13 cellular contexts compared by ENCODE assay signal in the genomic region with DNA sequence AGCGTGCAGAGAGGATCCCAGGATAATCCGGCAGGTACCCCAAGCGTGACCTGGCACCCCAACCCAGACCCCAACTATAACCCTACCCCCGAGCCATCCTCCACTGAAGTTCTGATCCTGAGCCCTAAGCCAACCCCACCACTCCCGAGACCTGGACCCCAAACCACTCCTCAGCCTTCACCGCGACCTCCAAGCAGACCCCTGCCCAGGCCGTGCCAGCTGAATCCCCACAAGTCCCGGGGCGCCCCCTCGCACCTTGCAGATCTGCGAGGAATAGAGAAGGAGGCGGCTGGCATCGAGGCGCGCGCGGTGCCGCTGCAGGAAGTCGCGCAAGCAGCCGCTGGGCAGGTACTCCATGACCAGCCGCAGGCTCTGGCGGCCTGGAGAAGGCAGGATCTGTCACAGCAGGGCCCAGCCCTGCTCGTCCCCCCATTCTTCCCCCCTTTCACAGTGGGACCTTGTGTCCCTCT. TPM values are rescaled to one million over a fixed set of nuclear protein-coding genes. Genes with fewer than 3 reads are reported as not detected.
DNase-seq lines count a peak whose midpoint lies in the region; ATAC-seq, FAIRE-seq and TF ChIP-seq lines count a peak whose summit lies in the region.
"Had no signal": no experiment of that assay in that cellular context is flagged by ENCODE, and none has a peak within 500 bp of the region (broad histone marks: within the 10 kb centered on the region; RNA-seq: fewer than 3 reads in every experiment).

No MANE protein-coding gene starts in this region.

- H3K4me1 ChIP-seq in HepG2 (ENCODE audit: insufficient read depth, low read length) (0 out of 2 replicates have a peak, but pooled peaks cover 6% of the 10 kb centered on the region), right lobe of liver (no peaks in the 10 kb centered on the region), ectodermal cell (ENCODE audit: control insufficient read depth, insufficient read depth, low read length) (peaks cover 14% of the 10 kb centered on the region), mesendoderm (ENCODE audit: control insufficient read depth, low read depth, low read length) (no peaks in the 10 kb centered on the region)

- TF ChIP-seq RAD21 in HepG2 (CRISPR knock-in tag; IDR thresholded peaks at IDR 0.05) = no peak

- ATAC-seq in HepG2 (no peak), right lobe of liver (no peak), HG02610 (IDR thresholded peaks at IDR 0.05; ENCODE audit: unreplicated experiment) (no peak), sciatic nerve (no peak)
- no peak for ATAC-seq in activated CD8-positive, alpha-beta memory T cell treated with anti-CD3 and anti-CD28 coated beads, Interleukin-2, amount 10 ng/mL, durations not matched to agents 7 days and 5 days

- H3K4me3 ChIP-seq in HepG2 (replicated peaks in 1 of 3; ENCODE audit: insufficient read depth in 1 of 3, low read depth in 2 of 3, low read length in 3 of 3) = no peak overlapping the region
- H3K4me3 ChIP-seq in right lobe of liver = no peak overlapping the region
- peak overlapping the region; percentile 29 for H3K4me3 ChIP-seq in ectodermal cell (ENCODE audit: insufficient read depth, low read depth, low read length)
- no peak overlapping the region for H3K4me3 ChIP-seq in mesendoderm (ENCODE audit: low read length)

- no peaks in the 10 kb centered on the region for H4K20me1 ChIP-seq in HepG2 (ENCODE audit: insufficient read depth, low read length)

- no peak overlapping the region for H3K18ac ChIP-seq in mesendoderm (ENCODE audit: low read length)

- no peaks in the 10 kb centered on the region for H3K79me1 ChIP-seq in mesendoderm (ENCODE audit: low read length)

- in situ Hi-C loops in HepG2 (cut with HindIII; ENCODE audit: extremely low pct_ligation_motif_present, low pct_unique_long_range_greater_than_20kb) = no loop called here

- H3K9me3 ChIP-seq in HepG2 (ENCODE audit: low read length) (no peaks in the 10 kb centered on the region), right lobe of liver (no peaks in the 10 kb centered on the region), ectodermal cell (ENCODE audit: control insufficient read depth, low read length) (no peaks in the 10 kb centered on the region)
- H3K9me3 ChIP-seq: neutrophil had no signal

- H2BK5ac ChIP-seq in mesendoderm (ENCODE audit: low read length) = no peak overlapping the region

- no peak overlapping the region for H3K4me3 Mint-ChIP-seq in activated CD8-positive, alpha-beta memory T cell treated with anti-CD3 and anti-CD28 coated beads, Interleukin-2, amount 10 ng/mL, durations not matched to agents 7 days and 5 days
- H3K4me3 Mint-ChIP-seq: HFFc6; T-helper 1 cell treated with Interleukin-12 subunit alpha and Interleukin-12 subunit beta and Interleukin-4 antibody, amounts not matched to agents 30 μg/mL and 1 μg/mL, for 36 hours had no signal

- no peaks in the 10 kb centered on the region for H3K27me3 ChIP-seq in HepG2 (ENCODE audit: control insufficient read depth in 1 of 2, insufficient read depth in 2 of 2, low read length in 2 of 2)
- no peaks in the 10 kb centered on the region for H3K27me3 ChIP-seq in right lobe of liver
- peaks cover 12% of the 10 kb centered on the region for H3K27me3 ChIP-seq in ectodermal cell (ENCODE audit: control insufficient read depth, insufficient read depth, low read length, poor library complexity, severe bottlenecking)
- no peaks in the 10 kb centered on the region for H3K27me3 ChIP-seq in mesendoderm (ENCODE audit: insufficient read depth, low read length, poor library complexity)
- H3K27me3 ChIP-seq: neutrophil had no signal

- FAIRE-seq in HepG2 (lab: Jason Lieb, UNC) = no peak

- no peak overlapping the region for H2AFZ ChIP-seq in HepG2 (ENCODE audit: low read length)

- no peaks in the 10 kb centered on the region for H3K27me3 Mint-ChIP-seq in activated CD8-positive, alpha-beta memory T cell treated with anti-CD3 and anti-CD28 coated beads, Interleukin-2, amount 10 ng/mL, durations not matched to agents 7 days and 5 days

- POLR2A ChIA-PET in HepG2 (lab: Yijun Ruan, JAX) = interaction anchor here (0.8 to 1.2 kb wide), 2 partner anchors 16 to 28 kb away, joined by 4 read pairs; partner anchors contain the start of gene JAK3

- CTCF ChIA-PET in HepG2 (lab: Yijun Ruan, JAX; ENCODE audit: low intra/inter-chr PET ratio, low total read pairs) = no interaction called here
- CTCF ChIA-PET in activated CD8-positive, alpha-beta memory T cell treated with anti-CD3 and anti-CD28 coated beads, Interleukin-2, amount 10 ng/mL, durations not matched to agents 7 days and 5 days (lab: Charles Lee) = interaction anchor here (1.4 to 1.5 kb wide), 2 partner anchors 24 to 128 kb away, joined by 3 to 4 read pairs; no protein-coding TSS in a partner anchor

- H4K5ac ChIP-seq in mesendoderm (ENCODE audit: low read length) = no peak overlapping the region

- DNase-seq in HepG2 (ENCODE audit: low spot score) = no peak
- no peak for DNase-seq in right lobe of liver
- DNase-seq in mesendoderm = no peak
- no peak for DNase-seq in activated CD8-positive, alpha-beta memory T cell treated with anti-CD3 and anti-CD28 coated beads, Interleukin-2, amount 10 ng/mL, durations not matched to agents 7 days and 5 days
- no peak for DNase-seq in NCI-H1436 (lab: John Stamatoyannopoulos, UW)
- no peak for DNase-seq in sciatic nerve (ENCODE audit: low spot score)
- DNase-seq: left ventricle myocardium superior had no signal

- H3K9me3 Mint-ChIP-seq in activated CD8-positive, alpha-beta memory T cell treated with anti-CD3 and anti-CD28 coated beads, Interleukin-2, amount 10 ng/mL, durations not matched to agents 7 days and 5 days (ENCODE audit: low read depth) = peaks cover 3% of the 10 kb centered on the region
- H3K9me3 Mint-ChIP-seq: HFFc6; T-helper 1 cell treated with Interleukin-12 subunit alpha and Interleukin-12 subunit beta and Interleukin-4 antibody, amounts not matched to agents 30 μg/mL and 1 μg/mL, for 36 hours had no signal

- H3K36me3 Mint-ChIP-seq in activated CD8-positive, alpha-beta memory T cell treated with anti-CD3 and anti-CD28 coated beads, Interleukin-2, amount 10 ng/mL, durations not matched to agents 7 days and 5 days = peaks cover 69% of the 10 kb centered on the region

- TF ChIP-seq CTCF in HepG2 (CRISPR knock-in tag; IDR thresholded peaks at IDR 0.05) (no peak), right lobe of liver (IDR thresholded peaks at IDR 0.05) (no peak)

- TF ChIP-seq EP300 in HepG2 (IDR thresholded peaks at IDR 0.05; ENCODE audit: low read depth in 2 of 2, low read length in 2 of 2) (no peak), HepG2 (CRISPR knock-in tag; IDR thresholded peaks at IDR 0.05; ENCODE audit: borderline replicate concordance) (no peak)

- H3K36me3 ChIP-seq in HepG2 (replicated peaks in 1 of 2; ENCODE audit: control insufficient read depth in 1 of 2, insufficient read depth in 2 of 2, low read length in 2 of 2) (no peaks in the 10 kb centered on the region; a peak in 2 of 5 replicates), right lobe of liver (no peaks in the 10 kb centered on the region), ectodermal cell (ENCODE audit: control insufficient read depth, insufficient read depth, low read length) (no peaks in the 10 kb centered on the region), mesendoderm (ENCODE audit: control insufficient read depth, insufficient read depth, low read length) (no peaks in the 10 kb centered on the region)

- H3K23ac ChIP-seq in mesendoderm (ENCODE audit: low read length) = no peak overlapping the region

- no peak overlapping the region for H3K9ac ChIP-seq in HepG2 (ENCODE audit: insufficient read depth, low read depth, low read length)
- H3K9ac ChIP-seq in mesendoderm (ENCODE audit: low read length) = peak overlapping the region; percentile 39

- H3K56ac ChIP-seq in mesendoderm (ENCODE audit: low read length) = peak overlapping the region; percentile 75

- H3K4me2 ChIP-seq in HepG2 (ENCODE audit: low read depth, low read length) (no peak overlapping the region), mesendoderm (ENCODE audit: low read length) (peak overlapping the region; percentile 35)

- intact Hi-C loops in HepG2 (cut with micrococcal nuclease; ENCODE audit: unreplicated experiment) = no loop called here
- intact Hi-C loops in right lobe of liver (cut with DNase I) = no loop called here
- intact Hi-C loops in sciatic nerve (cut with DNase I) = no loop called here

- no peak overlapping the region for H4K8ac ChIP-seq in mesendoderm (ENCODE audit: low read depth, low read length)

- no peak overlapping the region for H3K27ac Mint-ChIP-seq in activated CD8-positive, alpha-beta memory T cell treated with anti-CD3 and anti-CD28 coated beads, Interleukin-2, amount 10 ng/mL, durations not matched to agents 7 days and 5 days
- H3K27ac Mint-ChIP-seq: HFFc6; T-helper 1 cell treated with Interleukin-12 subunit alpha and Interleukin-12 subunit beta and Interleukin-4 antibody, amounts not matched to agents 30 μg/mL and 1 μg/mL, for 36 hours had no signal

- H2BK120ac ChIP-seq in mesendoderm (ENCODE audit: low read depth, low read length) = no peak overlapping the region

- H3K79me2 ChIP-seq in HepG2 (ENCODE audit: insufficient read depth, low read length) = no peaks in the 10 kb centered on the region
- H3K79me2 ChIP-seq in mesendoderm (ENCODE audit: control insufficient read depth, insufficient read depth, low read length) = no peaks in the 10 kb centered on the region

- no peak for TF ChIP-seq POLR2A in HepG2 (IDR thresholded peaks at IDR 0.05; ENCODE audit: insufficient read depth in 1 of 2, low read depth in 2 of 2, low read length in 2 of 2)
- TF ChIP-seq POLR2A in right lobe of liver (IDR thresholded peaks at IDR 0.05) = no peak

- H2AK5ac ChIP-seq in mesendoderm (ENCODE audit: low read length) = no peak overlapping the region

- H2BK15ac ChIP-seq in mesendoderm (replicated peaks; ENCODE audit: low read depth) = no peak overlapping the region

- WGBS in HepG2 (ENCODE audit: low lambda C conversion rate) = 90% methylated on average over 21 of the region's 25 CpGs
- 44% methylated on average over 7 of the region's 25 CpGs for WGBS in right lobe of liver (ENCODE audit: insufficient coverage, low coverage, low lambda C conversion rate, missing lambda C conversion rate)
- WGBS in ectodermal cell, 2 experiments = 63 to 66% methylated on average over 25 of the region's 25 CpGs
- WGBS in mesendoderm (ENCODE audit: extremely low coverage, insufficient coverage, low lambda C conversion rate) = no CpG with 5 or more reads among the region's 25 CpGs

- no peak overlapping the region for H3K4ac ChIP-seq in mesendoderm (ENCODE audit: low read depth, low read length)

- H3K27ac ChIP-seq in HepG2 (ENCODE audit: extremely low read length, insufficient read depth, low read length) = no peak overlapping the region
- H3K27ac ChIP-seq in right lobe of liver = no peak overlapping the region
- no peak overlapping the region for H3K27ac ChIP-seq in ectodermal cell (ENCODE audit: insufficient read depth, low read depth, low read length, poor library complexity, severe bottlenecking)
- H3K27ac ChIP-seq in mesendoderm (ENCODE audit: low read depth, low read length) = no peak overlapping the region
- H3K27ac ChIP-seq: neutrophil had no signal

- H3K4me1 Mint-ChIP-seq in activated CD8-positive, alpha-beta memory T cell treated with anti-CD3 and anti-CD28 coated beads, Interleukin-2, amount 10 ng/mL, durations not matched to agents 7 days and 5 days = peaks cover 16% of the 10 kb centered on the region

- no TSS peak for BruUV-seq in HepG2 (replicated peaks; lab: Mats Ljungman, UMichigan)

RNA-seq across cellular contexts. Expression of gene INSL3, which starts 10.1 kb away (rescaled TPM):
- total RNA-seq in HepG2 (2016; rRNA removed; fragmentation: Illumina TruSeq; extraction: Trizol) (not detected in 2 replicates), right lobe of liver (not detected), sciatic nerve (not detected)
- not detected in 2 replicates for total RNA-seq in HepG2 (2016; cell fraction: cytosol; rRNA removed; fragmentation: Illumina TruSeq; extraction: Trizol; ENCODE audit: low read depth)
- total RNA-seq in HepG2 (2016; cell fraction: insoluble cytoplasmic fraction; rRNA removed; fragmentation: Illumina TruSeq; extraction: Trizol) = not detected in 2 replicates
- not detected in 2 replicates for total RNA-seq in HepG2 (2016; cell fraction: membrane; rRNA removed; fragmentation: Illumina TruSeq; extraction: Trizol)
- total RNA-seq in HepG2 (2016; cell fraction: nucleus; rRNA removed; fragmentation: Illumina TruSeq; extraction: Trizol) = not detected in 2 replicates
- 0.30 and 0.44 TPM in 2 replicates for polyA plus RNA-seq in HepG2 (2011; rRNA removed)
- 0.21 TPM in 1 of 2 replicates, not detected in the other for polyA plus RNA-seq in HepG2 (2011; cell fraction: cytosol; rRNA removed)
- 1.2 and 1.5 TPM in 2 replicates for polyA plus RNA-seq in HepG2 (2011; cell fraction: nucleus; rRNA removed)
- polyA plus RNA-seq in HepG2 (2012) = 0.23 and 0.35 TPM in 2 replicates
- not detected in 2 replicates for polyA plus RNA-seq in HepG2 (2016; cell fraction: cytosol; fragmentation: Illumina TruSeq; extraction: Trizol; ENCODE audit: low read depth)
- polyA plus RNA-seq in HepG2 (2016; cell fraction: insoluble cytoplasmic fraction; fragmentation: Illumina TruSeq; extraction: Trizol; ENCODE audit: low read depth) = not detected in 2 replicates
- polyA plus RNA-seq in HepG2 (2016; cell fraction: membrane; fragmentation: Illumina TruSeq; extraction: Trizol; ENCODE audit: low read depth) = not detected in 2 replicates
- polyA plus RNA-seq in HepG2 (2016; cell fraction: nucleus; fragmentation: Illumina TruSeq; extraction: Trizol; ENCODE audit: insufficient read depth, low read depth) = not detected in 2 replicates
- polyA minus RNA-seq in HepG2 (2011; rRNA and poly(A)+ RNA removed; ENCODE audit: low replicate concordance) = 0.88 TPM in 1 of 2 replicates, not detected in the other
- not detected in 2 replicates for polyA minus RNA-seq in HepG2 (2011; cell fraction: cytosol; rRNA and poly(A)+ RNA removed)
- polyA minus RNA-seq in HepG2 (2011; cell fraction: nucleus; rRNA and poly(A)+ RNA removed) = not detected in 2 replicates
- polyA plus RNA-seq in ectodermal cell (2013, experiment 1 of 4) = not detected
- polyA plus RNA-seq in ectodermal cell (2013, experiment 2 of 4) = 0.37 TPM
- 0.69 TPM for polyA plus RNA-seq in ectodermal cell (2013, experiment 3 of 4)
- polyA plus RNA-seq in ectodermal cell (2013, experiment 4 of 4) = not detected
- 0.14 TPM for polyA plus RNA-seq in mesendoderm (2013, experiment 1 of 2)
- 0.28 TPM for polyA plus RNA-seq in mesendoderm (2013, experiment 2 of 2)
- 1 to 10 TPM; 1.7 to 2.2 TPM for total RNA-seq in activated CD8-positive, alpha-beta memory T cell treated with anti-CD3 and anti-CD28 coated beads, Interleukin-2, amount 10 ng/mL, durations not matched to agents 7 days and 5 days
- total RNA-seq: fibroblast of villous mesenchyme, HFFc6, left ventricle myocardium superior had no signal

RNA-seq across cellular contexts. Expression of gene JAK3, which starts 16.3 kb away (rescaled TPM):
- total RNA-seq in HepG2 (2016; rRNA removed; fragmentation: Illumina TruSeq; extraction: Trizol) = 2.8 and 3.4 TPM in 2 replicates
- total RNA-seq in HepG2 (2016; cell fraction: cytosol; rRNA removed; fragmentation: Illumina TruSeq; extraction: Trizol; ENCODE audit: low read depth) = 1.2 and 1.3 TPM in 2 replicates
- 2.5 and 3.4 TPM in 2 replicates for total RNA-seq in HepG2 (2016; cell fraction: insoluble cytoplasmic fraction; rRNA removed; fragmentation: Illumina TruSeq; extraction: Trizol)
- total RNA-seq in HepG2 (2016; cell fraction: membrane; rRNA removed; fragmentation: Illumina TruSeq; extraction: Trizol) = 0.72 and 1.3 TPM in 2 replicates
- total RNA-seq in HepG2 (2016; cell fraction: nucleus; rRNA removed; fragmentation: Illumina TruSeq; extraction: Trizol) = 4.4 and 4.8 TPM in 2 replicates
- polyA plus RNA-seq in HepG2 (2011; rRNA removed) = 18.6 and 30.1 TPM in 2 replicates
- 8.8 and 10.2 TPM in 2 replicates for polyA plus RNA-seq in HepG2 (2011; cell fraction: cytosol; rRNA removed)
- 106 and 107 TPM in 2 replicates for polyA plus RNA-seq in HepG2 (2011; cell fraction: nucleus; rRNA removed)
- polyA plus RNA-seq in HepG2 (2012) = 6.1 and 10.2 TPM in 2 replicates
- polyA plus RNA-seq in HepG2 (2016; cell fraction: cytosol; fragmentation: Illumina TruSeq; extraction: Trizol; ENCODE audit: low read depth) = 0.15 and 0.17 TPM in 2 replicates
- polyA plus RNA-seq in HepG2 (2016; cell fraction: insoluble cytoplasmic fraction; fragmentation: Illumina TruSeq; extraction: Trizol; ENCODE audit: low read depth) = 1.3 and 1.7 TPM in 2 replicates
- polyA plus RNA-seq in HepG2 (2016; cell fraction: membrane; fragmentation: Illumina TruSeq; extraction: Trizol; ENCODE audit: low read depth) = 0.35 and 0.45 TPM in 2 replicates
- 10.2 and 12.3 TPM in 2 replicates for polyA plus RNA-seq in HepG2 (2016; cell fraction: nucleus; fragmentation: Illumina TruSeq; extraction: Trizol; ENCODE audit: insufficient read depth, low read depth)
- 1.7 and 37.2 TPM in 2 replicates for polyA minus RNA-seq in HepG2 (2011; rRNA and poly(A)+ RNA removed; ENCODE audit: low replicate concordance)
- polyA minus RNA-seq in HepG2 (2011; cell fraction: cytosol; rRNA and poly(A)+ RNA removed) = 13.1 and 19.0 TPM in 2 replicates
- polyA minus RNA-seq in HepG2 (2011; cell fraction: nucleus; rRNA and poly(A)+ RNA removed) = 23.9 and 29.3 TPM in 2 replicates
- total RNA-seq in right lobe of liver = 1 to 10 TPM; 1.1 to 5.5 (median 2.3) TPM
- 1.8 TPM for polyA plus RNA-seq in ectodermal cell (2013, experiment 1 of 4)
- 1.6 TPM for polyA plus RNA-seq in ectodermal cell (2013, experiment 2 of 4)
- 1.7 TPM for polyA plus RNA-seq in ectodermal cell (2013, experiment 3 of 4)
- polyA plus RNA-seq in ectodermal cell (2013, experiment 4 of 4) = 1.7 TPM
- 1.2 TPM for polyA plus RNA-seq in mesendoderm (2013, experiment 1 of 2)
- 1.1 TPM for polyA plus RNA-seq in mesendoderm (2013, experiment 2 of 2)
- 100 to 1,000 TPM; 137 to 146 TPM for total RNA-seq in activated CD8-positive, alpha-beta memory T cell treated with anti-CD3 and anti-CD28 coated beads, Interleukin-2, amount 10 ng/mL, durations not matched to agents 7 days and 5 days
- 18.4 TPM for total RNA-seq in sciatic nerve

RNA-seq across cellular contexts. Expression of gene RPL18A, which starts 28.3 kb away (rescaled TPM):
- 1,471 and 1,490 TPM in 2 replicates for total RNA-seq in HepG2 (2016; rRNA removed; fragmentation: Illumina TruSeq; extraction: Trizol)
- 3,356 and 3,471 TPM in 2 replicates for total RNA-seq in HepG2 (2016; cell fraction: cytosol; rRNA removed; fragmentation: Illumina TruSeq; extraction: Trizol; ENCODE audit: low read depth)
- total RNA-seq in HepG2 (2016; cell fraction: insoluble cytoplasmic fraction; rRNA removed; fragmentation: Illumina TruSeq; extraction: Trizol) = 1,484 and 1,563 TPM in 2 replicates
- total RNA-seq in HepG2 (2016; cell fraction: membrane; rRNA removed; fragmentation: Illumina TruSeq; extraction: Trizol) = 4,403 and 4,828 TPM in 2 replicates
- total RNA-seq in HepG2 (2016; cell fraction: nucleus; rRNA removed; fragmentation: Illumina TruSeq; extraction: Trizol) = 550 and 622 TPM in 2 replicates
- 2,004 and 2,232 TPM in 2 replicates for polyA plus RNA-seq in HepG2 (2011; rRNA removed)
- polyA plus RNA-seq in HepG2 (2011; cell fraction: cytosol; rRNA removed) = 2,519 and 3,516 TPM in 2 replicates
- 865 and 944 TPM in 2 replicates for polyA plus RNA-seq in HepG2 (2011; cell fraction: nucleus; rRNA removed)
- 2,311 and 3,663 TPM in 2 replicates for polyA plus RNA-seq in HepG2 (2012)
- 5,329 and 5,962 TPM in 2 replicates for polyA plus RNA-seq in HepG2 (2016; cell fraction: cytosol; fragmentation: Illumina TruSeq; extraction: Trizol; ENCODE audit: low read depth)
- polyA plus RNA-seq in HepG2 (2016; cell fraction: insoluble cytoplasmic fraction; fragmentation: Illumina TruSeq; extraction: Trizol; ENCODE audit: low read depth) = 2,198 and 2,250 TPM in 2 replicates
- 6,513 and 6,759 TPM in 2 replicates for polyA plus RNA-seq in HepG2 (2016; cell fraction: membrane; fragmentation: Illumina TruSeq; extraction: Trizol; ENCODE audit: low read depth)
- 1,298 and 1,347 TPM in 2 replicates for polyA plus RNA-seq in HepG2 (2016; cell fraction: nucleus; fragmentation: Illumina TruSeq; extraction: Trizol; ENCODE audit: insufficient read depth, low read depth)
- 547 and 652 TPM in 2 replicates for polyA minus RNA-seq in HepG2 (2011; rRNA and poly(A)+ RNA removed; ENCODE audit: low replicate concordance)
- polyA minus RNA-seq in HepG2 (2011; cell fraction: cytosol; rRNA and poly(A)+ RNA removed) = 819 and 843 TPM in 2 replicates
- polyA minus RNA-seq in HepG2 (2011; cell fraction: nucleus; rRNA and poly(A)+ RNA removed) = 236 and 251 TPM in 2 replicates
- 100 to 1,000 TPM; 449 to 778 (median 494) TPM for total RNA-seq in right lobe of liver
- 3,317 TPM for polyA plus RNA-seq in ectodermal cell (2013, experiment 1 of 4)
- 3,326 TPM for polyA plus RNA-seq in ectodermal cell (2013, experiment 2 of 4)
- 3,027 TPM for polyA plus RNA-seq in ectodermal cell (2013, experiment 3 of 4)
- 3,176 TPM for polyA plus RNA-seq in ectodermal cell (2013, experiment 4 of 4)
- 2,732 TPM for polyA plus RNA-seq in mesendoderm (2013, experiment 1 of 2)
- 2,732 TPM for polyA plus RNA-seq in mesendoderm (2013, experiment 2 of 2)
- total RNA-seq in activated CD8-positive, alpha-beta memory T cell treated with anti-CD3 and anti-CD28 coated beads, Interleukin-2, amount 10 ng/mL, durations not matched to agents 7 days and 5 days = 1,000 to 10,000 TPM; 1,945 to 2,182 TPM
- total RNA-seq in sciatic nerve = 1,112 TPM

RNA-seq across cellular contexts. Expression of gene B3GNT3, which starts 36.5 kb away (rescaled TPM):
- total RNA-seq in HepG2 (2016; rRNA removed; fragmentation: Illumina TruSeq; extraction: Trizol) = 0.48 and 0.86 TPM in 2 replicates
- 0.18 and 0.40 TPM in 2 replicates for total RNA-seq in HepG2 (2016; cell fraction: cytosol; rRNA removed; fragmentation: Illumina TruSeq; extraction: Trizol; ENCODE audit: low read depth)
- total RNA-seq in HepG2 (2016; cell fraction: insoluble cytoplasmic fraction; rRNA removed; fragmentation: Illumina TruSeq; extraction: Trizol) = 0.36 and 1.2 TPM in 2 replicates
- 0.38 and 0.43 TPM in 2 replicates for total RNA-seq in HepG2 (2016; cell fraction: membrane; rRNA removed; fragmentation: Illumina TruSeq; extraction: Trizol)
- 1.0 and 1.3 TPM in 2 replicates for total RNA-seq in HepG2 (2016; cell fraction: nucleus; rRNA removed; fragmentation: Illumina TruSeq; extraction: Trizol)
- polyA plus RNA-seq in HepG2 (2011; rRNA removed) = 4.0 and 8.6 TPM in 2 replicates
- 4.2 and 6.3 TPM in 2 replicates for polyA plus RNA-seq in HepG2 (2011; cell fraction: cytosol; rRNA removed)
- polyA plus RNA-seq in HepG2 (2011; cell fraction: nucleus; rRNA removed) = 3.5 and 4.5 TPM in 2 replicates
- 9.1 and 10.5 TPM in 2 replicates for polyA plus RNA-seq in HepG2 (2012)
- polyA plus RNA-seq in HepG2 (2016; cell fraction: cytosol; fragmentation: Illumina TruSeq; extraction: Trizol; ENCODE audit: low read depth) = 0.10 and 0.18 TPM in 2 replicates
- 0.61 and 0.62 TPM in 2 replicates for polyA plus RNA-seq in HepG2 (2016; cell fraction: insoluble cytoplasmic fraction; fragmentation: Illumina TruSeq; extraction: Trizol; ENCODE audit: low read depth)
- polyA plus RNA-seq in HepG2 (2016; cell fraction: membrane; fragmentation: Illumina TruSeq; extraction: Trizol; ENCODE audit: low read depth) = 0.29 and 0.35 TPM in 2 replicates
- polyA plus RNA-seq in HepG2 (2016; cell fraction: nucleus; fragmentation: Illumina TruSeq; extraction: Trizol; ENCODE audit: insufficient read depth, low read depth) = 1.8 and 2.3 TPM in 2 replicates
- 2.7 and 11.1 TPM in 2 replicates for polyA minus RNA-seq in HepG2 (2011; rRNA and poly(A)+ RNA removed; ENCODE audit: low replicate concordance)
- 3.0 and 4.7 TPM in 2 replicates for polyA minus RNA-seq in HepG2 (2011; cell fraction: cytosol; rRNA and poly(A)+ RNA removed)
- 1.8 and 3.1 TPM in 2 replicates for polyA minus RNA-seq in HepG2 (2011; cell fraction: nucleus; rRNA and poly(A)+ RNA removed)
- 10 to 100 TPM in 2 of 6 experiments, 1 to 10 TPM in 3, under 1 TPM in 1; 0.26 to 13.6 (median 3.1) TPM for total RNA-seq in right lobe of liver
- not detected for polyA plus RNA-seq in ectodermal cell (2013, experiment 1 of 4)
- not detected for polyA plus RNA-seq in ectodermal cell (2013, experiment 2 of 4)
- not detected for polyA plus RNA-seq in ectodermal cell (2013, experiment 3 of 4)
- polyA plus RNA-seq in ectodermal cell (2013, experiment 4 of 4) = not detected
- 0.29 TPM for polyA plus RNA-seq in mesendoderm (2013, experiment 1 of 2)
- polyA plus RNA-seq in mesendoderm (2013, experiment 2 of 2) = 0.24 TPM
- total RNA-seq in activated CD8-positive, alpha-beta memory T cell treated with anti-CD3 and anti-CD28 coated beads, Interleukin-2, amount 10 ng/mL, durations not matched to agents 7 days and 5 days = not detected
- total RNA-seq in sciatic nerve = 0.58 TPM
- total RNA-seq: fibroblast of villous mesenchyme, HFFc6, left ventricle myocardium superior had no signal

RNA-seq across cellular contexts. Expression of gene SLC5A5, which starts 40.3 kb away (rescaled TPM):
- total RNA-seq in HepG2 (2016; rRNA removed; fragmentation: Illumina TruSeq; extraction: Trizol) (not detected in 2 replicates), right lobe of liver (not detected), sciatic nerve (not detected)
- total RNA-seq in HepG2 (2016; cell fraction: cytosol; rRNA removed; fragmentation: Illumina TruSeq; extraction: Trizol; ENCODE audit: low read depth) = not detected in 2 replicates
- total RNA-seq in HepG2 (2016; cell fraction: insoluble cytoplasmic fraction; rRNA removed; fragmentation: Illumina TruSeq; extraction: Trizol) = not detected in 2 replicates
- total RNA-seq in HepG2 (2016; cell fraction: membrane; rRNA removed; fragmentation: Illumina TruSeq; extraction: Trizol) = not detected in 2 replicates
- not detected in 2 replicates for total RNA-seq in HepG2 (2016; cell fraction: nucleus; rRNA removed; fragmentation: Illumina TruSeq; extraction: Trizol)
- not detected in 2 replicates for polyA plus RNA-seq in HepG2 (2011; rRNA removed)
- not detected in 2 replicates for polyA plus RNA-seq in HepG2 (2011; cell fraction: cytosol; rRNA removed)
- not detected in 2 replicates for polyA plus RNA-seq in HepG2 (2011; cell fraction: nucleus; rRNA removed)
- polyA plus RNA-seq in HepG2 (2012) = not detected in 2 replicates
- not detected in 2 replicates for polyA plus RNA-seq in HepG2 (2016; cell fraction: cytosol; fragmentation: Illumina TruSeq; extraction: Trizol; ENCODE audit: low read depth)
- polyA plus RNA-seq in HepG2 (2016; cell fraction: insoluble cytoplasmic fraction; fragmentation: Illumina TruSeq; extraction: Trizol; ENCODE audit: low read depth) = not detected in 2 replicates
- not detected in 2 replicates for polyA plus RNA-seq in HepG2 (2016; cell fraction: membrane; fragmentation: Illumina TruSeq; extraction: Trizol; ENCODE audit: low read depth)
- not detected in 2 replicates for polyA plus RNA-seq in HepG2 (2016; cell fraction: nucleus; fragmentation: Illumina TruSeq; extraction: Trizol; ENCODE audit: insufficient read depth, low read depth)
- polyA minus RNA-seq in HepG2 (2011; rRNA and poly(A)+ RNA removed; ENCODE audit: low replicate concordance) = 0.06 and 0.09 TPM in 2 replicates
- not detected in 2 replicates for polyA minus RNA-seq in HepG2 (2011; cell fraction: cytosol; rRNA and poly(A)+ RNA removed)
- not detected in 2 replicates for polyA minus RNA-seq in HepG2 (2011; cell fraction: nucleus; rRNA and poly(A)+ RNA removed)
- 0.63 TPM for polyA plus RNA-seq in ectodermal cell (2013, experiment 1 of 4)
- polyA plus RNA-seq in ectodermal cell (2013, experiment 2 of 4) = 0.64 TPM
- polyA plus RNA-seq in ectodermal cell (2013, experiment 3 of 4) = 0.48 TPM
- polyA plus RNA-seq in ectodermal cell (2013, experiment 4 of 4) = 0.89 TPM
- polyA plus RNA-seq in mesendoderm (2013, experiment 1 of 2) = 0.08 TPM
- polyA plus RNA-seq in mesendoderm (2013, experiment 2 of 2) = 0.13 TPM
- under 1 TPM; 0.59 to 0.73 TPM for total RNA-seq in activated CD8-positive, alpha-beta memory T cell treated with anti-CD3 and anti-CD28 coated beads, Interleukin-2, amount 10 ng/mL, durations not matched to agents 7 days and 5 days
- total RNA-seq: fibroblast of villous mesenchyme, HFFc6, left ventricle myocardium superior had no signal
